In the genomic region with DNA sequence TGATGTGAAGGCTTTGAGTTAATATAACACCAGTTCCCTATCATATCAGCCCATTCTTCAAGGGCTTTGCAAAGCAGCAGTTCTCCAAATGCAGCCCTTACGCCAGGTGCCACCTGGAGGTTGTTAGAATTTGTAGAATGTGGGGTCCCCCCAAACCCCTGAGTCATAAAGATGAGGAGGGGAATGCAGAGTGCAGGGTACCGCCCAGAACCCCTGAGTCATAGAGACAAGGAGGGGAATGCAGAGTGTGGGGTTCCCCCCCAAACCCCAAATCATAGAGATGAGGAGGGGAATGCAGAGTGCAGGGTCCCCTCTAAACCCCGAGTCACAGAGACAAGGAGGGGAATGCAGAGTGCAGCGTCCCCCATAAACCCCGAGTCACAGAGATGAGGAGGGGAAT, we compare ENCODE assay signal across 25 cellular contexts.
"Had no signal": no experiment of that assay in that cellular context is flagged by ENCODE, and none has a peak within 500 bp of the region (broad histone marks: within the 10 kb centered on the region; RNA-seq: fewer than 3 reads in every experiment).

No MANE protein-coding gene starts in this region.

- H3K4me1 ChIP-seq: esophagus squamous epithelium, gastroesophageal sphincter, neural progenitor cell, parathyroid adenoma, psoas muscle, suprapubic skin, thyroid gland had no signal

- H2AFZ ChIP-seq: neural progenitor cell, parathyroid adenoma had no signal

- H3K4me3 ChIP-seq: esophagus squamous epithelium, gastroesophageal sphincter, lung, neural progenitor cell, psoas muscle, suprapubic skin, thyroid gland had no signal

- H3K27me3 Mint-ChIP-seq: natural killer cell treated with Interleukin-12 subunit alpha and Interleukin-12 subunit beta and Interleukin-15 and Interleukin-18, amount 100 ng/mL, for 72 hours had no signal

- DNase-seq: effector memory CD8-positive, alpha-beta T cell; esophagus squamous epithelium; foreskin fibroblast; glutamatergic neuron; immature natural killer cell; left colon; left ventricle myocardium superior; mesenchymal stem cell; midbrain; occipital lobe; retina; small intestine; stimulated activated CD4-positive, alpha-beta T cell treated with anti-CD3 and anti-CD28 coated beads, Interleukin-2, amount 100 ng/mL, for 48 hours; stimulated activated naive CD4-positive, alpha-beta T cell treated with Interleukin-2 at 50 U/mL for 16 hours; thyroid gland had no signal

- H3K36me3 Mint-ChIP-seq: immature natural killer cell; natural killer cell treated with Interleukin-12 subunit alpha and Interleukin-12 subunit beta and Interleukin-15 and Interleukin-18, amount 100 ng/mL, for 72 hours; neural progenitor cell; type B pancreatic cell had no signal

- H3K36me3 ChIP-seq: esophagus squamous epithelium, gastroesophageal sphincter, neural progenitor cell, suprapubic skin, thyroid gland had no signal

- H3K4me2 ChIP-seq: neural progenitor cell had no signal

- FAIRE-seq: keratinocyte, small intestine, urothelium cell line had no signal

- ATAC-seq: effector memory CD8-positive, alpha-beta T cell; gastroesophageal sphincter; left colon; left ventricle myocardium superior; natural killer cell treated with Interleukin-12 subunit alpha and Interleukin-12 subunit beta and Interleukin-15 and Interleukin-18, amount 100 ng/mL, for 72 hours; psoas muscle had no signal

- H3K4me3 Mint-ChIP-seq: effector memory CD8-positive, alpha-beta T cell; immature natural killer cell; natural killer cell treated with Interleukin-12 subunit alpha and Interleukin-12 subunit beta and Interleukin-15 and Interleukin-18, amount 100 ng/mL, for 72 hours; neural progenitor cell; type B pancreatic cell had no signal

- H3K9me3 Mint-ChIP-seq: immature natural killer cell; natural killer cell treated with Interleukin-12 subunit alpha and Interleukin-12 subunit beta and Interleukin-15 and Interleukin-18, amount 100 ng/mL, for 72 hours; neural progenitor cell; type B pancreatic cell had no signal

- H3K27ac Mint-ChIP-seq: effector memory CD8-positive, alpha-beta T cell; immature natural killer cell; natural killer cell treated with Interleukin-12 subunit alpha and Interleukin-12 subunit beta and Interleukin-15 and Interleukin-18, amount 100 ng/mL, for 72 hours; neural progenitor cell; type B pancreatic cell had no signal

- H3K27ac ChIP-seq: esophagus squamous epithelium, gastroesophageal sphincter, neural progenitor cell, parathyroid adenoma, psoas muscle, suprapubic skin, thyroid gland had no signal

- H3K4me1 Mint-ChIP-seq: immature natural killer cell had no signal

- H3K79me2 ChIP-seq: parathyroid adenoma had no signal

- H3K27me3 ChIP-seq: esophagus squamous epithelium, neural progenitor cell, suprapubic skin, thyroid gland had no signal

- H3K9me3 ChIP-seq: esophagus squamous epithelium, gastroesophageal sphincter, psoas muscle, suprapubic skin, thyroid gland had no signal

- H3K9ac ChIP-seq: neural progenitor cell, parathyroid adenoma had no signal
